ENCODE assay signal across 9 cellular contexts in the genomic region with DNA sequence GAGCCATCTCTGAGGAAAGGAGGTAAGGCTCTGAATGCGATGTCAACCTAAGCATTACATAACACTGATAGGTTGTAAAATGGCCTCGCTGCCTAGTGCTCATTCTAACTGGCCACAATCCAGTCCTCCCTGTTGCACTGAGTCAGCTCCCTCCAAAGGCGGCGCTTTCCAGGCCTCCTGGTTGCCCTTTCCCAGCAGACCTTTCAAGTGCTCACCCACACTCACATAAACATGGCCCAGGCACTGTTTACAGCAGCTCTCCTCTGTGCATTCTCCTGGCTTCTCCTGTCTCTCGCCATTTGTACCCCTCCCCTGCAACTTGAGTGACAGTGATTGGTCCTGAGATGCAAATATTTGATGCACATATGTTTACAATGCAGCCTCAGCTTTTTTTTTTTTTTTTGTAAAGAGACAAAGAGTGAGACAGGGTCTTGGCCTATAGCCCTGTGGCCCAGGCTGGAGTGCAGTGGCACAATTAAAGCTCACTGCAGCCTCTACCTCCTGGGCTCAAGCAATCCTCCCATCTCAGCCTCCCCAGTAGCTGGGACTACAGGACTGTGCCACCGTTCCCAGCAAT. TPM values are rescaled to one million over a fixed set of nuclear protein-coding genes. Genes with fewer than 3 reads are reported as not detected.
DNase-seq lines count a peak whose midpoint lies in the region; ATAC-seq, FAIRE-seq and TF ChIP-seq lines count a peak whose summit lies in the region.
"Had no signal": no experiment of that assay in that cellular context is flagged by ENCODE, and none has a peak within 500 bp of the region (broad histone marks: within the 10 kb centered on the region; RNA-seq: fewer than 3 reads in every experiment).

No MANE protein-coding gene starts in this region.

- H3K9me3 ChIP-seq in HepG2 (ENCODE audit: low read length) (no peaks in the 10 kb centered on the region), right lobe of liver (no peaks in the 10 kb centered on the region), vagina (no peaks in the 10 kb centered on the region)

- FAIRE-seq in HepG2 (lab: Jason Lieb, UNC), result no peak

- H4K20me1 ChIP-seq in HepG2 (ENCODE audit: insufficient read depth, low read length), result 0 out of 2 replicates have a peak, but pooled peaks cover 3% of the 10 kb centered on the region

- TF ChIP-seq POLR2A in HepG2 (IDR thresholded peaks at IDR 0.05; ENCODE audit: insufficient read depth in 1 of 2, low read depth in 2 of 2, low read length in 2 of 2) (no peak), right lobe of liver (IDR thresholded peaks at IDR 0.05) (no peak), vagina (IDR thresholded peaks at IDR 0.05) (no peak)

- 7% methylated on average over 5 of the region's 6 CpGs for WGBS in HepG2 (ENCODE audit: low lambda C conversion rate)
- no CpG with 5 or more reads among the region's 6 CpGs for WGBS in right lobe of liver (ENCODE audit: insufficient coverage, low coverage, low lambda C conversion rate, missing lambda C conversion rate)

- ATAC-seq in HepG2 (peak; percentile 50), right lobe of liver (no peak)

- in situ Hi-C loops in HepG2 (cut with HindIII; ENCODE audit: extremely low pct_ligation_motif_present, low pct_unique_long_range_greater_than_20kb), result no loop called here

- intact Hi-C loops in HepG2 (cut with micrococcal nuclease; ENCODE audit: unreplicated experiment) (no loop called here), right lobe of liver (cut with DNase I) (no loop called here), vagina (cut with DNase I) (no loop called here)

- TF ChIP-seq EP300 in HepG2 (IDR thresholded peaks at IDR 0.05; ENCODE audit: low read depth in 2 of 2, low read length in 2 of 2), result no peak
- TF ChIP-seq EP300 in HepG2 (CRISPR knock-in tag; IDR thresholded peaks at IDR 0.05; ENCODE audit: borderline replicate concordance), result peak; percentile 22; the same call in 1 of the 2 replicates

- no peak for TF ChIP-seq RAD21 in HepG2 (CRISPR knock-in tag; IDR thresholded peaks at IDR 0.05)

- H3K9ac ChIP-seq in HepG2 (ENCODE audit: insufficient read depth, low read depth, low read length), result peak overlapping the region; percentile 88; the same call in 1 of the 2 replicates

- CTCF ChIA-PET in HepG2 (lab: Yijun Ruan, JAX; ENCODE audit: low intra/inter-chr PET ratio, low total read pairs), result no interaction called here

- H3K27me3 ChIP-seq in HepG2 (ENCODE audit: control insufficient read depth in 1 of 2, insufficient read depth in 2 of 2, low read length in 2 of 2) (peaks cover 0 to 23% of the 10 kb centered on the region in 2 experiments; a peak in 3 of 5 replicates), right lobe of liver (no peaks in the 10 kb centered on the region), layer of hippocampus (ENCODE audit: control insufficient read depth, insufficient read depth, low read length) (no peaks in the 10 kb centered on the region), vagina (no peaks in the 10 kb centered on the region)

- peak overlapping the region in 2 of 3 experiments; percentile 82 to 88; a peak in 2 of 6 replicates for H3K4me3 ChIP-seq in HepG2 (replicated peaks in 1 of 3; ENCODE audit: insufficient read depth in 1 of 3, low read depth in 2 of 3, low read length in 3 of 3)
- H3K4me3 ChIP-seq in right lobe of liver, result no peak overlapping the region
- H3K4me3 ChIP-seq in vagina, result no peak overlapping the region

- DNase-seq in HepG2 (ENCODE audit: low spot score) (peak; percentile 63), right lobe of liver (no peak), vagina (ENCODE audit: extremely low spot score in 2 of 2) (no peak), AML-193 (lab: John Stamatoyannopoulos, UW) (no peak), DMS114 treated with DMSO at 0.1 percent for 48 hours (lab: John Stamatoyannopoulos, UW; ENCODE audit: unreplicated experiment) (no peak)
- no peak for DNase-seq in stimulated activated CD8-positive, alpha-beta memory T cell treated with anti-CD3 and anti-CD28 coated beads, Interleukin-4, amount 100 ng/mL, for 48 hours
- DNase-seq: hypothalamus had no signal

- H3K36me3 ChIP-seq in HepG2 (replicated peaks in 1 of 2; ENCODE audit: control insufficient read depth in 1 of 2, insufficient read depth in 2 of 2, low read length in 2 of 2) (0 out of 5 replicates have a peak, but pooled peaks cover 0 to 5% of the 10 kb centered on the region in 2 experiments), right lobe of liver (no peaks in the 10 kb centered on the region), vagina (no peaks in the 10 kb centered on the region)

- no TSS peak for BruUV-seq in HepG2 (replicated peaks; lab: Mats Ljungman, UMichigan)

- H3K27ac ChIP-seq in HepG2 (ENCODE audit: extremely low read length, insufficient read depth, low read length), result no peak overlapping the region
- no peak overlapping the region for H3K27ac ChIP-seq in right lobe of liver
- H3K27ac ChIP-seq in angular gyrus (ENCODE audit: low read depth, low read length), result peak overlapping the region; percentile 94
- H3K27ac ChIP-seq in layer of hippocampus (ENCODE audit: low read depth, low read length), result peak overlapping the region; percentile 93
- peak overlapping the region; percentile 97 for H3K27ac ChIP-seq in vagina

- POLR2A ChIA-PET in HepG2 (lab: Yijun Ruan, JAX), result interaction anchor here (0.7 to 1.2 kb wide), 2 partner anchors 469 to 507 kb away, joined by 3 to 7 read pairs; no protein-coding TSS in a partner anchor

- H3K4me1 ChIP-seq in HepG2 (ENCODE audit: insufficient read depth, low read length), result peaks cover 48% of the 10 kb centered on the region
- peaks cover 0 to 16% (median 0%) of the 10 kb centered on the region in 4 donors for H3K4me1 ChIP-seq in right lobe of liver
- H3K4me1 ChIP-seq in vagina, result peaks cover 62% of the 10 kb centered on the region

- TF ChIP-seq CTCF in HepG2 (CRISPR knock-in tag; IDR thresholded peaks at IDR 0.05) (peak; percentile 49), right lobe of liver (IDR thresholded peaks at IDR 0.05) (no peak), vagina (IDR thresholded peaks at IDR 0.05) (no peak)

- H3K79me2 ChIP-seq in HepG2 (ENCODE audit: insufficient read depth, low read length), result peaks cover 26% of the 10 kb centered on the region

- peak overlapping the region; percentile 52 for H2AFZ ChIP-seq in HepG2 (ENCODE audit: low read length)

- peak overlapping the region; percentile 88 for H3K4me2 ChIP-seq in HepG2 (ENCODE audit: low read depth, low read length)

TF ChIP-seq in HepG2, 621 proteins besides CTCF, POLR2A, EP300 and RAD21 (continues in another document):
- TF ChIP-seq ZNF660 (CRISPR knock-in tag; IDR thresholded peaks at IDR 0.05; ENCODE audit: borderline replicate concordance, low read depth) (no peak), ZKSCAN1 (IDR thresholded peaks at IDR 0.05; ENCODE audit: low read length) (peak; percentile 73)

RNA-seq across cellular contexts. Expression of a gene that starts 1.3 kb away (rescaled TPM):
- total RNA-seq in HepG2 (2016; rRNA removed; fragmentation: Illumina TruSeq; extraction: Trizol), result 49.5 and 90.2 TPM in 2 replicates
- 13.4 and 13.5 TPM in 2 replicates for total RNA-seq in HepG2 (2016; cell fraction: cytosol; rRNA removed; fragmentation: Illumina TruSeq; extraction: Trizol; ENCODE audit: low read depth)
- 46.2 and 90.7 TPM in 2 replicates for total RNA-seq in HepG2 (2016; cell fraction: insoluble cytoplasmic fraction; rRNA removed; fragmentation: Illumina TruSeq; extraction: Trizol)
- 34.2 and 39.7 TPM in 2 replicates for total RNA-seq in HepG2 (2016; cell fraction: membrane; rRNA removed; fragmentation: Illumina TruSeq; extraction: Trizol)
- 74.6 and 91.1 TPM in 2 replicates for total RNA-seq in HepG2 (2016; cell fraction: nucleus; rRNA removed; fragmentation: Illumina TruSeq; extraction: Trizol)
- polyA plus RNA-seq in HepG2 (2011; rRNA removed), result 176 and 203 TPM in 2 replicates
- 188 and 194 TPM in 2 replicates for polyA plus RNA-seq in HepG2 (2011; cell fraction: cytosol; rRNA removed)
- 48.0 and 50.3 TPM in 2 replicates for polyA plus RNA-seq in HepG2 (2011; cell fraction: nucleus; rRNA removed)
- 103 and 105 TPM in 2 replicates for polyA plus RNA-seq in HepG2 (2012)
- polyA plus RNA-seq in HepG2 (2016; cell fraction: cytosol; fragmentation: Illumina TruSeq; extraction: Trizol; ENCODE audit: low read depth), result 10.8 and 11.8 TPM in 2 replicates
- polyA plus RNA-seq in HepG2 (2016; cell fraction: insoluble cytoplasmic fraction; fragmentation: Illumina TruSeq; extraction: Trizol; ENCODE audit: low read depth), result 56.4 and 59.5 TPM in 2 replicates
- 24.0 and 24.5 TPM in 2 replicates for polyA plus RNA-seq in HepG2 (2016; cell fraction: membrane; fragmentation: Illumina TruSeq; extraction: Trizol; ENCODE audit: low read depth)
- polyA plus RNA-seq in HepG2 (2016; cell fraction: nucleus; fragmentation: Illumina TruSeq; extraction: Trizol; ENCODE audit: insufficient read depth, low read depth), result 131 and 138 TPM in 2 replicates
- 95.4 and 192 TPM in 2 replicates for polyA minus RNA-seq in HepG2 (2011; rRNA and poly(A)+ RNA removed; ENCODE audit: low replicate concordance)
- 126 and 147 TPM in 2 replicates for polyA minus RNA-seq in HepG2 (2011; cell fraction: cytosol; rRNA and poly(A)+ RNA removed)
- polyA minus RNA-seq in HepG2 (2011; cell fraction: nucleus; rRNA and poly(A)+ RNA removed), result 25.6 and 36.6 TPM in 2 replicates
- 10 to 100 TPM; 20.8 to 59.9 (median 41.7) TPM for total RNA-seq in right lobe of liver
- 130 TPM for total RNA-seq in vagina

RNA-seq across cellular contexts. Expression of a gene that starts 36.8 kb away (rescaled TPM):
- total RNA-seq in HepG2 (2016; rRNA removed; fragmentation: Illumina TruSeq; extraction: Trizol) (not detected in 2 replicates), right lobe of liver (not detected), vagina (not detected)
- not detected in 2 replicates for total RNA-seq in HepG2 (2016; cell fraction: cytosol; rRNA removed; fragmentation: Illumina TruSeq; extraction: Trizol; ENCODE audit: low read depth)
- total RNA-seq in HepG2 (2016; cell fraction: insoluble cytoplasmic fraction; rRNA removed; fragmentation: Illumina TruSeq; extraction: Trizol), result not detected in 2 replicates
- not detected in 2 replicates for total RNA-seq in HepG2 (2016; cell fraction: membrane; rRNA removed; fragmentation: Illumina TruSeq; extraction: Trizol)
- total RNA-seq in HepG2 (2016; cell fraction: nucleus; rRNA removed; fragmentation: Illumina TruSeq; extraction: Trizol), result not detected in 2 replicates
- polyA plus RNA-seq in HepG2 (2011; rRNA removed), result not detected in 2 replicates
- not detected in 2 replicates for polyA plus RNA-seq in HepG2 (2011; cell fraction: cytosol; rRNA removed)
- polyA plus RNA-seq in HepG2 (2011; cell fraction: nucleus; rRNA removed), result not detected in 2 replicates
- polyA plus RNA-seq in HepG2 (2012), result not detected in 2 replicates
- polyA plus RNA-seq in HepG2 (2016; cell fraction: cytosol; fragmentation: Illumina TruSeq; extraction: Trizol; ENCODE audit: low read depth), result not detected in 2 replicates
- not detected in 2 replicates for polyA plus RNA-seq in HepG2 (2016; cell fraction: insoluble cytoplasmic fraction; fragmentation: Illumina TruSeq; extraction: Trizol; ENCODE audit: low read depth)
- polyA plus RNA-seq in HepG2 (2016; cell fraction: membrane; fragmentation: Illumina TruSeq; extraction: Trizol; ENCODE audit: low read depth), result not detected in 2 replicates
- polyA plus RNA-seq in HepG2 (2016; cell fraction: nucleus; fragmentation: Illumina TruSeq; extraction: Trizol; ENCODE audit: insufficient read depth, low read depth), result not detected in 2 replicates
- not detected in 2 replicates for polyA minus RNA-seq in HepG2 (2011; rRNA and poly(A)+ RNA removed; ENCODE audit: low replicate concordance)
- not detected in 2 replicates for polyA minus RNA-seq in HepG2 (2011; cell fraction: cytosol; rRNA and poly(A)+ RNA removed)
- not detected in 2 replicates for polyA minus RNA-seq in HepG2 (2011; cell fraction: nucleus; rRNA and poly(A)+ RNA removed)

Comparison
In these comparisons a context has a peak if more than half of its experiments do, and no peak if none do; other contexts are left out.
1. H3K4me3 ChIP-seq: peak in HepG2 (2 of 3); none in right lobe of liver (0 of 3) and vagina (0 of 2).
2. H3K27ac ChIP-seq: peak in angular gyrus (single experiment), layer of hippocampus (single experiment) and vagina (single experiment); none in HepG2 (single experiment) and right lobe of liver (0 of 3).